Comparison of ENCODE assay signal across 10 cellular contexts in the genomic region with DNA sequence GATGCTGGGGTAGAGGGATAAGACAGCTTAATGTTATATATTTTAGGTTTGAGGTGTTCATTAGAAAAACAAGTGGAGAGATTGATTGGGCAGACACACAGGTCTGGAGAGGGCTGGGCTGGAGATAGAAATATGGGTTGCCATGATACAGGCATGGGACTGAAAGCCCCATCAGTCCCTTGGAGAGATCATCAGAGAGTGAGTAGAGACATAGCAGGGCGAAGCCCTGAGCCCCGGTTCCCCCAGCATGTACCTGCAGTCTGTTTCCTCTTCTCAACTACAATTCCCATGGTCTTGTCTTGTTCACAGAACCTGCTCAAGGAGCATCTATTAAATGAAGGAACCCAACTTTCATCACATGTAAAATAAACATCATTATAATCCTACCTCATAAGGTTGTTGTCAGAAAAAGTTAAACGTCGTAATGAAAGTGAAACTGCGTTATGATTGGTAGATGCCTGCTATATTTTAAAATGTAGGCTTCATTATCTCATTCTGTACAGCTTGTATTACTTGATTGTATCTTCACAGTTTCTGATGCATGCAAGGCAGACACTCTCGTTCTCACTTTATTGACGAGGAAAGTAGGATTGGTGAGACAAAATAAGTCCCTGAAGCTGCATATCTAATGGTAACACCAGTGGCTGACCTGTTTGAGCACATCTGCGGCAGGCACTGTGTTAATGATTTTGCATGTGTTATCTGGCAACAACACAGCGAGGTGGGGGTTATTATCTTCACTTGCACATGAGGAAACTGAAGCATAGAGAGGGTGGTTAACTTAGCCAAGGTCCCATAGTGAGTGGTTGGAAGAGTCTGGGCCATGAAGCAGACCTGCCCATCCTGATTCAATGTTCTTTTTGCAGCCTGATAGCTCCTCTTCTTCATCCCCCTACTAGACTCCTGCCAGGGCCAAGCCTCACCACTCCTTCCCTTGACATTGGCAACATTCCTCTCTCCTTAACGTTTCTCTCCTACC.
A peak's percentile ranks its signal among the peaks of the same experiment; 100 is the strongest.
DNase-seq lines count a peak whose midpoint lies in the region; ATAC-seq and TF ChIP-seq lines count a peak whose summit lies in the region.
"Had no signal": no experiment of that assay in that cellular context is flagged by ENCODE, and none has a peak within 500 bp of the region (broad histone marks: within the 10 kb centered on the region; RNA-seq: fewer than 3 reads in every experiment).

No MANE protein-coding gene starts in this region.

- intact Hi-C loops in CD4-positive, alpha-beta T cell (cut with DNase I, micrococcal nuclease), result loop anchor here (5.0 to 10.0 kb wide), 5 partner anchors 99 to 1274 kb away; partner anchors contain the start of gene JRKL (in 1 of the 2)
- intact Hi-C loops in activated T-helper 1 cell treated with anti-CD3 and anti-CD28 coated beads, Interleukin-12 subunit alpha, Interleukin-12 subunit beta, Interleukin-2, Interleukin-4 antibody, amounts not matched to agents 30 ng/mL and 10 ng/mL and 1 ng/mL, durations not matched to agents 14 hours and 24 hours and 36 hours (cut with micrococcal nuclease), result loop anchor here (2.0 to 5.0 kb wide), 3 partner anchors 184 to 404 kb away; no protein-coding TSS in a partner anchor
- intact Hi-C loops in sciatic nerve (cut with DNase I), result loop anchor here (5.0 kb wide), 1 partner anchor 549 kb away; no protein-coding TSS in a partner anchor

- no peaks in the 10 kb centered on the region for H3K9me3 ChIP-seq in CD4-positive, alpha-beta T cell (ENCODE audit: control insufficient read depth, low read length)
- H3K9me3 ChIP-seq in mononuclear cell (ENCODE audit: low read depth, low read length), result no peaks in the 10 kb centered on the region
- H3K9me3 ChIP-seq: Caco-2 had no signal

- H3K4me3 Mint-ChIP-seq in CD4-positive, alpha-beta T cell, result peak overlapping the region; percentile 92
- H3K4me3 Mint-ChIP-seq in activated T-helper 1 cell treated with anti-CD3 and anti-CD28 coated beads, Interleukin-12 subunit alpha, Interleukin-12 subunit beta, Interleukin-2, Interleukin-4 antibody, amounts not matched to agents 30 ng/mL and 10 ng/mL and 1 ng/mL, durations not matched to agents 14 hours and 24 hours and 36 hours, result peak overlapping the region; percentile 87

- peak overlapping the region; percentile 44 for H3K4me3 ChIP-seq in mononuclear cell (ENCODE audit: low read length)
- H3K4me3 ChIP-seq: cardiac muscle cell had no signal

- no peak for ATAC-seq in CD4-positive, alpha-beta T cell (ENCODE audit: poor library complexity)
- peak; percentile 26 for ATAC-seq in HG03354 (IDR thresholded peaks at IDR 0.05; ENCODE audit: poor library complexity, severe bottlenecking, unreplicated experiment)
- no peak for ATAC-seq in GM21515 (IDR thresholded peaks at IDR 0.05; ENCODE audit: unreplicated experiment)
- ATAC-seq in HG03159 (IDR thresholded peaks at IDR 0.05; ENCODE audit: unreplicated experiment), result no peak
- no peak for ATAC-seq in sciatic nerve

- H3K27me3 Mint-ChIP-seq in CD4-positive, alpha-beta T cell, result no peaks in the 10 kb centered on the region
- peaks cover 3% of the 10 kb centered on the region for H3K27me3 Mint-ChIP-seq in activated T-helper 1 cell treated with anti-CD3 and anti-CD28 coated beads, Interleukin-12 subunit alpha, Interleukin-12 subunit beta, Interleukin-2, Interleukin-4 antibody, amounts not matched to agents 30 ng/mL and 10 ng/mL and 1 ng/mL, durations not matched to agents 14 hours and 24 hours and 36 hours (ENCODE audit: insufficient read depth)

- H3K27ac ChIP-seq in CD4-positive, alpha-beta T cell (ENCODE audit: low read depth, low read length), result peak overlapping the region; percentile 41
- H3K27ac ChIP-seq: cardiac muscle cell had no signal

- H3K4me1 ChIP-seq in mononuclear cell (ENCODE audit: insufficient read depth, low read length), result peaks cover 42% of the 10 kb centered on the region

- POLR2A ChIA-PET in CD4-positive, alpha-beta T cell (lab: Charles Lee), result interaction anchor here (0.6 to 5.8 kb wide), 14 partner anchors 63 to 637 kb away, joined by 3 to 91 read pairs (median 6); partner anchors contain the start of genes CEP57, ENDOD1, FAM76B and FUT4

- CTCF ChIA-PET in CD4-positive, alpha-beta T cell (lab: Charles Lee), result interaction anchor here (1.0 to 4.3 kb wide), 12 partner anchors 10 to 612 kb away, joined by 3 to 65 read pairs (median 6); partner anchors contain the start of gene SRSF8

- peak overlapping the region; percentile 97 for H3K27ac Mint-ChIP-seq in CD4-positive, alpha-beta T cell
- H3K27ac Mint-ChIP-seq in activated T-helper 1 cell treated with anti-CD3 and anti-CD28 coated beads, Interleukin-12 subunit alpha, Interleukin-12 subunit beta, Interleukin-2, Interleukin-4 antibody, amounts not matched to agents 30 ng/mL and 10 ng/mL and 1 ng/mL, durations not matched to agents 14 hours and 24 hours and 36 hours, result peak overlapping the region; percentile 91

- peaks cover 55% of the 10 kb centered on the region for H3K4me1 Mint-ChIP-seq in CD4-positive, alpha-beta T cell (ENCODE audit: low read depth)
- peaks cover 55% of the 10 kb centered on the region for H3K4me1 Mint-ChIP-seq in activated T-helper 1 cell treated with anti-CD3 and anti-CD28 coated beads, Interleukin-12 subunit alpha, Interleukin-12 subunit beta, Interleukin-2, Interleukin-4 antibody, amounts not matched to agents 30 ng/mL and 10 ng/mL and 1 ng/mL, durations not matched to agents 14 hours and 24 hours and 36 hours (ENCODE audit: low read depth)

- H3K36me3 Mint-ChIP-seq in CD4-positive, alpha-beta T cell (ENCODE audit: low read depth), result no peaks in the 10 kb centered on the region
- peaks cover 6% of the 10 kb centered on the region for H3K36me3 Mint-ChIP-seq in activated T-helper 1 cell treated with anti-CD3 and anti-CD28 coated beads, Interleukin-12 subunit alpha, Interleukin-12 subunit beta, Interleukin-2, Interleukin-4 antibody, amounts not matched to agents 30 ng/mL and 10 ng/mL and 1 ng/mL, durations not matched to agents 14 hours and 24 hours and 36 hours (ENCODE audit: low read depth)

- no peak for TF ChIP-seq CTCF in CD4-positive, alpha-beta T cell (IDR thresholded peaks at IDR 0.05)

- DNase-seq in CD4-positive, alpha-beta T cell, result peak in 2 of 10 experiments; percentile 27 to 48
- no peak for DNase-seq in activated T-helper 1 cell treated with anti-CD3 and anti-CD28 coated beads, Interleukin-12 subunit alpha, Interleukin-12 subunit beta, Interleukin-2, Interleukin-4 antibody, amounts not matched to agents 30 ng/mL and 10 ng/mL and 1 ng/mL, durations not matched to agents 14 hours and 24 hours and 36 hours (ENCODE audit: low spot score)
- DNase-seq in sciatic nerve (ENCODE audit: low spot score) (no peak), HT-29 (ENCODE audit: low spot score) (no peak)
- DNase-seq: Caco-2 had no signal

- H3K27me3 ChIP-seq in CD4-positive, alpha-beta T cell (ENCODE audit: control insufficient read depth, insufficient read depth, low read length), result no peaks in the 10 kb centered on the region
- no peaks in the 10 kb centered on the region for H3K27me3 ChIP-seq in mononuclear cell (ENCODE audit: insufficient read depth, low read length)

- no peaks in the 10 kb centered on the region for H3K9me3 Mint-ChIP-seq in CD4-positive, alpha-beta T cell
- H3K9me3 Mint-ChIP-seq in activated T-helper 1 cell treated with anti-CD3 and anti-CD28 coated beads, Interleukin-12 subunit alpha, Interleukin-12 subunit beta, Interleukin-2, Interleukin-4 antibody, amounts not matched to agents 30 ng/mL and 10 ng/mL and 1 ng/mL, durations not matched to agents 14 hours and 24 hours and 36 hours, result peaks cover 2% of the 10 kb centered on the region
